In the genomic region with DNA sequence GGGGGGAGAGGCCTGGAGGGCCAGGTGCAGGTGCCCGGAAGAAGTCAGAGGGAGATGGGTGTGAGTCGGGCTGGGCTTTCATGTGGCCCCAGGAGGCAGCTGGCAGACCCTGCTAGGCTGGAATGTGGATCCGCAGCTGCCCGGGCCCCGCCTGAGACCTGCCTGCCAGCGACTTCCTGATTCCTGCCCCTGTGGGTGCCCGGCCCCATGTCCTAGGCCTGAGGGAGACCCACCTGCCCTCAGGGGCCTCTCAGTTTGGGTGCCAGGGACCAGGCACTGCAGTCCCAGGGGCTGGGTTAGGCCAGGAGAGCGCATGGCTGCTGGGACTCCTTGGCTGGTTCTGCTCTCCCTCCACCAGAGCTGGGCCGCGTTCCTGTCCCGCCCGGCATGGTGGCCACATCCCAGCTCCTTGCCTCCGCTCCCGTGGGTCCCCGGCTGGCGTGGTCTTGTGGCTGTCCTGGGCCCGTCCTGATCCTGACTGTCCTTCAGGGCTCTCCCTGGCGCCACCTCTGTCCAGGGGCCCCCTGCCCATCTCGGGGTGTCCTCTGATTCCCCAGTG, we compare ENCODE assay signal across 15 cellular contexts. TPM values are rescaled to one million over a fixed set of nuclear protein-coding genes. Genes with fewer than 3 reads are reported as not detected.
A peak's percentile ranks its signal among the peaks of the same experiment; 100 is the strongest.
DNase-seq lines count a peak whose midpoint lies in the region; ATAC-seq, FAIRE-seq and TF ChIP-seq lines count a peak whose summit lies in the region.
"Had no signal": no experiment of that assay in that cellular context is flagged by ENCODE, and none has a peak within 500 bp of the region (broad histone marks: within the 10 kb centered on the region; RNA-seq: fewer than 3 reads in every experiment).

No MANE protein-coding gene starts in this region.

- TF ChIP-seq EP300 in gastroesophageal sphincter (IDR thresholded peaks at IDR 0.05): no peak

- H3K79me2 ChIP-seq in GM23248 (ENCODE audit: insufficient read depth): no peaks in the 10 kb centered on the region

- H3K4me1 ChIP-seq in gastroesophageal sphincter (no peaks in the 10 kb centered on the region), pancreas (peaks cover 0 to 11% (median 0%) of the 10 kb centered on the region in 3 donors), GM23248 (ENCODE audit: insufficient read depth) (no peaks in the 10 kb centered on the region)

- peaks cover 11% of the 10 kb centered on the region for H3K4me1 Mint-ChIP-seq in endothelial cell (ENCODE audit: unreplicated experiment)

- H3K36me3 Mint-ChIP-seq in endothelial cell (ENCODE audit: low read depth, unreplicated experiment): no peaks in the 10 kb centered on the region
- H3K36me3 Mint-ChIP-seq: naive thymus-derived CD8-positive, alpha-beta T cell had no signal

- in situ Hi-C loops in GM23248 (cut with MboI): no loop called here

- DNase-seq in DMS53 (lab: John Stamatoyannopoulos, UW): peak; percentile 73
- DNase-seq in NCI-H69 (lab: John Stamatoyannopoulos, UW): peak; percentile 20
- DNase-seq in pancreas: peak in 4 of 6 donors; percentile 38 to 69 (median 56)
- no peak for DNase-seq in GM23248
- no peak for DNase-seq in activated naive CD4-positive, alpha-beta T cell treated with Interleukin-2 at 50 U/mL for 16 hours
- DNase-seq in nucleus accumbens (lab: John Stamatoyannopoulos, UW): no peak
- no peak for DNase-seq in endothelial cell (ENCODE audit: low spot score)
- DNase-seq: activated CD8-positive, alpha-beta memory T cell treated with anti-CD3 and anti-CD28 coated beads for 24 hours; amygdala; MV-4-11; naive thymus-derived CD8-positive, alpha-beta T cell; NCI-H226; stimulated activated CD4-positive, alpha-beta T cell treated with anti-CD3 and anti-CD28 coated beads, Interleukin-2, amount 100 ng/mL, for 24 hours; thyroid gland had no signal

- WGBS in gastroesophageal sphincter (ENCODE audit: low coverage in 1 of 2), 2 donors: 85% methylated on average over 8 of the region's 19 CpGs; no CpG with 5 or more reads in 1 of the 2 donors
- WGBS in pancreas, 2 donors: 69 to 78% methylated on average over 17 to 19 of the region's 19 CpGs
- 68 to 74% methylated on average over 19 of the region's 19 CpGs for WGBS in GM23248 (ENCODE audit: low coverage in 1 of 2, low lambda C conversion rate in 2 of 2, missing lambda C conversion rate in 2 of 2), 2 experiments

- H3K27me3 Mint-ChIP-seq in endothelial cell (ENCODE audit: unreplicated experiment): peaks cover 8% of the 10 kb centered on the region
- H3K27me3 Mint-ChIP-seq: naive thymus-derived CD8-positive, alpha-beta T cell had no signal

- H3K36me3 ChIP-seq in gastroesophageal sphincter (no peaks in the 10 kb centered on the region), pancreas (no peaks in the 10 kb centered on the region), GM23248 (ENCODE audit: low read depth) (no peaks in the 10 kb centered on the region)
- H3K36me3 ChIP-seq: thyroid gland had no signal

- no peak overlapping the region for H3K4me3 Mint-ChIP-seq in endothelial cell (ENCODE audit: unreplicated experiment)
- H3K4me3 Mint-ChIP-seq: naive thymus-derived CD8-positive, alpha-beta T cell had no signal

- H3K27ac Mint-ChIP-seq in endothelial cell (ENCODE audit: unreplicated experiment): no peak overlapping the region
- H3K27ac Mint-ChIP-seq: naive thymus-derived CD8-positive, alpha-beta T cell had no signal

- H3K4me2 ChIP-seq in GM23248 (ENCODE audit: unreplicated experiment): no peak overlapping the region

- H3K9me2 ChIP-seq in GM23248 (ENCODE audit: insufficient read depth): no peaks in the 10 kb centered on the region

- no peak overlapping the region for H3K9ac ChIP-seq in GM23248

- peak; percentile 13 for ATAC-seq in gastroesophageal sphincter
- ATAC-seq in pancreas: peak; percentile 55 to 72 (median 60)
- ATAC-seq: naive thymus-derived CD8-positive, alpha-beta T cell had no signal

- intact Hi-C loops in pancreas (cut with DNase I): no loop called here

- no peak overlapping the region for H3K27ac ChIP-seq in gastroesophageal sphincter
- H3K27ac ChIP-seq in pancreas: peak overlapping the region; percentile 60 to 72 (median 69)
- no peak overlapping the region for H3K27ac ChIP-seq in GM23248
- H3K27ac ChIP-seq: thyroid gland had no signal

- no peaks in the 10 kb centered on the region for H3F3A ChIP-seq in GM23248 (ENCODE audit: insufficient read depth)

- no peaks in the 10 kb centered on the region for H4K20me1 ChIP-seq in GM23248 (ENCODE audit: insufficient read depth)

- H3K4me3 ChIP-seq in gastroesophageal sphincter: no peak overlapping the region
- H3K4me3 ChIP-seq in pancreas: no peak overlapping the region
- H3K4me3 ChIP-seq in GM23248: no peak overlapping the region
- H3K4me3 ChIP-seq: thyroid gland had no signal

- H3K9me3 Mint-ChIP-seq in endothelial cell (ENCODE audit: unreplicated experiment): no peaks in the 10 kb centered on the region
- H3K9me3 Mint-ChIP-seq: naive thymus-derived CD8-positive, alpha-beta T cell had no signal

- TF ChIP-seq CTCF in gastroesophageal sphincter (IDR thresholded peaks at IDR 0.05) (no peak), pancreas (IDR thresholded peaks at IDR 0.05) (no peak), endothelial cell (IDR thresholded peaks at IDR 0.05; ENCODE audit: unreplicated experiment) (no peak)

- FAIRE-seq in pancreas (lab: Jason Lieb, UNC): no peak

- no peaks in the 10 kb centered on the region for H3K9me3 ChIP-seq in gastroesophageal sphincter
- H3K9me3 ChIP-seq in pancreas: no peaks in the 10 kb centered on the region
- H3K9me3 ChIP-seq in GM23248 (ENCODE audit: low read depth): no peaks in the 10 kb centered on the region
- H3K9me3 ChIP-seq: thyroid gland had no signal

- H3K27me3 ChIP-seq in gastroesophageal sphincter: peaks cover 8% of the 10 kb centered on the region
- no peaks in the 10 kb centered on the region for H3K27me3 ChIP-seq in pancreas
- H3K27me3 ChIP-seq in GM23248 (replicated peaks; ENCODE audit: insufficient read depth): peaks cover 10% of the 10 kb centered on the region
- H3K27me3 ChIP-seq: thyroid gland had no signal

- H2AFZ ChIP-seq in GM23248: no peak overlapping the region

- TF ChIP-seq POLR2A in gastroesophageal sphincter (IDR thresholded peaks at IDR 0.05): no peak

RNA-seq across cellular contexts. Expression of a gene that starts 22.1 kb away (rescaled TPM):
- total RNA-seq in gastroesophageal sphincter (10 to 100 TPM; 10.4 to 17.4 (median 16.4) TPM), pancreas (10 to 100 TPM in 5 of 6 donors, 1 to 10 TPM in 1; 7.6 to 27.5 (median 17.2) TPM), endothelial cell (ENCODE audit: unreplicated experiment) (187 TPM)
- polyA plus RNA-seq in pancreas (10 to 100 TPM; 43.7 to 51.7 TPM), GM23248 (2016; fragmentation: Nextera tagmentation; extraction: Ambion mirVana) (0.29 TPM in 1 of 2 replicates, not detected in the other)
- total RNA-seq in GM23248 (2014; rRNA removed; shearing (Covaris generic)): not detected in 2 replicates

RNA-seq across cellular contexts. Expression of a gene that starts 42.9 kb away (rescaled TPM):
- total RNA-seq in gastroesophageal sphincter (not detected), pancreas (under 1 TPM; 0.08 to 0.89 (median 0.44) TPM), endothelial cell (ENCODE audit: unreplicated experiment) (0.18 TPM)
- polyA plus RNA-seq in pancreas (under 1 TPM; 0.84 to 0.96 TPM), GM23248 (2016; fragmentation: Nextera tagmentation; extraction: Ambion mirVana) (not detected in 2 replicates)
- total RNA-seq in GM23248 (2014; rRNA removed; shearing (Covaris generic)): not detected in 2 replicates

Comparison
In these comparisons a context has a peak if more than half of its experiments do, and no peak if none do; other contexts are left out.
1. DNase-seq: peak in DMS53 (single experiment), NCI-H69 (single experiment) and pancreas (4 of 6); none in GM23248 (single experiment), activated naive CD4-positive, alpha-beta T cell treated with Interleukin-2 at 50 U/mL for 16 hours (single experiment), nucleus accumbens (0 of 56) and endothelial cell (single experiment).
2. H3K27ac ChIP-seq: peak in pancreas (4 of 4); none in gastroesophageal sphincter (0 of 4) and GM23248 (single experiment).